8 cellular contexts compared by ENCODE assay signal in the genomic region with DNA sequence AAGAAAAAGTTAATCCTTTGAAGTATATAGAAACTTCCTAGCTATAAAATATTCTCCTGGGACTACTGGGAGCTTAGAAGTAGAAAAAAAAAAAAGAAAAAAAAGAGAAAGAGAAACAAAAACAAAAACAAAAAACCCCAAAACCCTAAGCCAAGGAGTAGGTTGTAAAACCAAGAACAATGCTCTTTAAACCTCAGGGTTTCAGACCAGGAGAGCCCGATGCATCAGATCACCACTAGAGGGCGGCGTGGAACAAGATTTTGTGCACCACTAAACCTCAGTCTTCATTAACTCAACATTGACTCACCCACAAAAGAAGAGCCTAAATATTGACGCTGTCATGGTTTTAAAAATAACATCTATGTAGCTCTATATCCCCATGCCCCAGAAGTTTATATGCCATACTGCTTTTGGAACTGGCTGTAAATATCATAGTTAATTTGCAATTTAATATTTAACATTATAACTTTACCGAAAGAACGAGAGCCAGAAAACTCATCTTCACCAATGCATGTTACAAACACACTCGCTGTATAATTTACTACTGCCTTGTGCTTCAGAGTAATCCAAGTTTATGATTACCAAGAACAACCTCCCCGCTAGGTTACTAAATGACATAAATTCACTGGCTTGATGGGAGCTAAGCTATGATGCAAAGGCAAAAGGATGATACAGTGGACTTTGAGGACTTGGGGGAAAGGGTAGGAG. TPM values are rescaled to one million over a fixed set of nuclear protein-coding genes. Genes with fewer than 3 reads are reported as not detected.
DNase-seq lines count a peak whose midpoint lies in the region; ATAC-seq and TF ChIP-seq lines count a peak whose summit lies in the region.

No MANE protein-coding gene starts in this region.

- peak; percentile 91 to 92 for TF ChIP-seq RAD21 in liver (IDR thresholded peaks at IDR 0.05)

- H3K27ac ChIP-seq in coronary artery (no peak overlapping the region), liver (ENCODE audit: low read depth in 1 of 2, low read length in 2 of 2) (no peak overlapping the region)

- 47% methylated on average over 8 of the region's 8 CpGs for WGBS in liver

- H3K9me3 ChIP-seq in BE2C (no peaks in the 10 kb centered on the region), liver (ENCODE audit: control insufficient read depth in 4 of 4, low read length in 3 of 4) (no peaks in the 10 kb centered on the region)

- DNase-seq in BE2C (peak; percentile 81), NCI-H524 (lab: John Stamatoyannopoulos, UW) (peak; percentile 39 to 64), coronary artery (ENCODE audit: low spot score) (no peak)
- DNase-seq in activated CD4-positive, alpha-beta T cell treated with anti-CD3 and anti-CD28 coated beads for 4 hours = peak; percentile 82 to 93
- DNase-seq in stimulated activated CD4-positive, alpha-beta T cell treated with anti-CD3 and anti-CD28 coated beads, TNF-alpha, amount 100 ng/mL, for 24 hours (ENCODE audit: low read depth in 3 of 3) = peak; percentile 71 to 87 (median 85)

- TF ChIP-seq CTCF in BE2C (IDR thresholded peaks at IDR 0.05; ENCODE audit: low read depth, low read length) = peak; percentile 95
- peak; percentile 56 for TF ChIP-seq CTCF in coronary artery (IDR thresholded peaks at IDR 0.05)
- peak; percentile 93 for TF ChIP-seq CTCF in liver (IDR thresholded peaks at IDR 0.05; ENCODE audit: low read depth, low read length, missing input control)

- H3K4me1 ChIP-seq in BE2C = no peaks in the 10 kb centered on the region
- no peaks in the 10 kb centered on the region for H3K4me1 ChIP-seq in liver (ENCODE audit: control insufficient read depth in 4 of 4, insufficient read depth in 4 of 4, low read length in 3 of 4)

- ATAC-seq in GM19025 (IDR thresholded peaks at IDR 0.05; ENCODE audit: low read depth, unreplicated experiment) = peak; percentile 94
- ATAC-seq in HG03378 (IDR thresholded peaks at IDR 0.05; ENCODE audit: unreplicated experiment) = peak; percentile 86

- H3K36me3 ChIP-seq in BE2C (no peaks in the 10 kb centered on the region; the same call in 1 of the 2 replicates), liver (ENCODE audit: control insufficient read depth in 4 of 4, insufficient read depth in 3 of 4, low read depth in 1 of 4, low read length in 3 of 4) (peaks cover 0 to 25% (median 9%) of the 10 kb centered on the region in 4 donors)

- H3K27me3 ChIP-seq in BE2C = no peaks in the 10 kb centered on the region
- no peaks in the 10 kb centered on the region for H3K27me3 ChIP-seq in liver (ENCODE audit: control insufficient read depth in 4 of 4, insufficient read depth in 4 of 4, low read length in 3 of 4)

- H3K9ac ChIP-seq in liver (ENCODE audit: low read depth in 1 of 2, low read length in 2 of 2) = no peak overlapping the region

- no peak overlapping the region for H3K4me3 ChIP-seq in BE2C (ENCODE audit: low read depth, low read length)
- no peak overlapping the region for H3K4me3 ChIP-seq in coronary artery
- no peak overlapping the region for H3K4me3 ChIP-seq in liver (ENCODE audit: low read depth in 1 of 3, low read length in 3 of 3)

TF ChIP-seq in liver, 16 proteins besides CTCF, POLR2A, EP300 and RAD21:
- no peak for TF ChIP-seq REST (IDR thresholded peaks at IDR 0.05)
- no peak for TF ChIP-seq GABPA (IDR thresholded peaks at IDR 0.05 in 1 of 2, conservative IDR thresholded peaks at IDR 0.05 in 1 of 2)
- TF ChIP-seq FOXA2 (IDR thresholded peaks at IDR 0.05) = no peak
- TF ChIP-seq EGR1 (IDR thresholded peaks at IDR 0.05; ENCODE audit: low read depth in 2 of 2) = no peak
- no peak for TF ChIP-seq YY1 (IDR thresholded peaks at IDR 0.05)
- TF ChIP-seq NR2F2 (IDR thresholded peaks at IDR 0.05) = no peak
- TF ChIP-seq MAX (IDR thresholded peaks at IDR 0.05) = no peak
- no peak for TF ChIP-seq HNF4A (conservative IDR thresholded peaks at IDR 0.05)
- TF ChIP-seq FOXA1 (IDR thresholded peaks at IDR 0.05) = no peak
- no peak for TF ChIP-seq ATF3 (IDR thresholded peaks at IDR 0.05)
- no peak for TF ChIP-seq SP1 (IDR thresholded peaks at IDR 0.05)
- TF ChIP-seq JUND (IDR thresholded peaks at IDR 0.05) = no peak
- TF ChIP-seq HNF4G (IDR thresholded peaks at IDR 0.05) = no peak
- no peak for TF ChIP-seq RXRA (IDR thresholded peaks at IDR 0.05)
- TF ChIP-seq, protein P1, sequence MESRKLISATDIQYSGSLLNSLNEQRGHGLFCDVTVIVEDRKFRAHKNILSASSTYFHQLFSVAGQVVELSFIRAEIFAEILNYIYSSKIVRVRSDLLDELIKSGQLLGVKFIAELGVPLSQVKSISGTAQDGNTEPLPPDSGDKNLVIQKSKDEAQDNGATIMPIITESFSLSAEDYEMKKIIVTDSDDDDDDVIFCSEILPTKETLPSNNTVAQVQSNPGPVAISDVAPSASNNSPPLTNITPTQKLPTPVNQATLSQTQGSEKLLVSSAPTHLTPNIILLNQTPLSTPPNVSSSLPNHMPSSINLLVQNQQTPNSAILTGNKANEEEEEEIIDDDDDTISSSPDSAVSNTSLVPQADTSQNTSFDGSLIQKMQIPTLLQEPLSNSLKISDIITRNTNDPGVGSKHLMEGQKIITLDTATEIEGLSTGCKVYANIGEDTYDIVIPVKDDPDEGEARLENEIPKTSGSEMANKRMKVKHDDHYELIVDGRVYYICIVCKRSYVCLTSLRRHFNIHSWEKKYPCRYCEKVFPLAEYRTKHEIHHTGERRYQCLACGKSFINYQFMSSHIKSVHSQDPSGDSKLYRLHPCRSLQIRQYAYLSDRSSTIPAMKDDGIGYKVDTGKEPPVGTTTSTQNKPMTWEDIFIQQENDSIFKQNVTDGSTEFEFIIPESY (IDR thresholded peaks at IDR 0.05) = no peak
- no peak for TF ChIP-seq TAF1 (conservative IDR thresholded peaks at IDR 0.05)
TF ChIP-seq in liver: peak in this region for 0.

RNA-seq across cellular contexts. Expression of gene MCUR1, which starts 19.2 kb away (rescaled TPM):
- polyA plus RNA-seq in BE2C (2012; ENCODE audit: insufficient read depth, insufficient read length, low read depth) = 19.0 TPM
- total RNA-seq in liver = 1 to 10 TPM; 7.4 TPM
- polyA plus RNA-seq in liver = 10 to 100 TPM in 1 of 2 donors, 1 to 10 TPM in 1; 7.3 to 17.3 TPM
